ENCODE assay signal across 9 cellular contexts in genomic region chr3:64445318-64446300, GRCh38.
DNase-seq lines count a peak whose midpoint lies in the region; ATAC-seq and TF ChIP-seq lines count a peak whose summit lies in the region.
"Had no signal": no experiment of that assay in that cellular context is flagged by ENCODE, and none has a peak within 500 bp of the region (broad histone marks: within the 10 kb centered on the region; RNA-seq: fewer than 3 reads in every experiment).

No MANE protein-coding gene starts in this region.

- peaks cover 82% of the 10 kb centered on the region for H3K27me3 Mint-ChIP-seq in CD4-positive, alpha-beta T cell

- no peaks in the 10 kb centered on the region for H3K9me3 ChIP-seq in HCT116 (ENCODE audit: control insufficient read depth in 1 of 2, insufficient read depth in 1 of 2, low read depth in 1 of 2, low read length in 2 of 2)
- no peaks in the 10 kb centered on the region for H3K9me3 ChIP-seq in spleen
- H3K9me3 ChIP-seq in CD4-positive, alpha-beta T cell (ENCODE audit: control insufficient read depth, low read length) = no peaks in the 10 kb centered on the region

- TF ChIP-seq RAD21 in HCT116 (IDR thresholded peaks at IDR 0.05; ENCODE audit: low read depth) = no peak

- no peaks in the 10 kb centered on the region for H3K9me2 ChIP-seq in HCT116 (ENCODE audit: insufficient read depth)

- intact Hi-C loops in HCT116 (cut with micrococcal nuclease) = no loop called here
- intact Hi-C loops in spleen (cut with DNase I; ENCODE audit: low total_unique reads) = no loop called here
- intact Hi-C loops in CD4-positive, alpha-beta T cell (cut with DNase I, micrococcal nuclease) = no loop called here

- DNase-seq in HCT116 (ENCODE audit: low read depth, low spot score) = no peak
- DNase-seq in iPS DF 4.7 (ENCODE audit: extremely low read depth, low spot score) = peak; percentile 19
- DNase-seq in spleen = no peak
- no peak for DNase-seq in CD4-positive, alpha-beta T cell
- no peak for DNase-seq in inferior parietal cortex (ENCODE audit: extremely low spot score)
- DNase-seq: NCI-H1436 had no signal

- H3K27ac ChIP-seq in HCT116 (ENCODE audit: low read depth, low read length) (no peak overlapping the region), spleen (no peak overlapping the region)
- no peak overlapping the region for H3K27ac ChIP-seq in CD4-positive, alpha-beta T cell (ENCODE audit: low read depth, low read length)

- no peak overlapping the region for H3K4me3 Mint-ChIP-seq in CD4-positive, alpha-beta T cell

- peak overlapping the region; percentile 16 to 35 for H3K4me3 ChIP-seq in HCT116 (replicated peaks in 1 of 2; ENCODE audit: low read depth in 1 of 2, low read length in 2 of 2)
- peak overlapping the region; percentile 77 for H3K4me3 ChIP-seq in WI38 (ENCODE audit: low read depth, low read length)
- H3K4me3 ChIP-seq in spleen = peak overlapping the region in 6 of 8 donors; percentile 22 to 58 (median 30)

- no peak for TF ChIP-seq POLR2A in HCT116 (IDR thresholded peaks at IDR 0.05; ENCODE audit: borderline replicate concordance, extremely low read depth, insufficient read depth, insufficient read length)
- TF ChIP-seq POLR2A in spleen (IDR thresholded peaks at IDR 0.05) = no peak

- no peak overlapping the region for H2AFZ ChIP-seq in HCT116 (ENCODE audit: low read depth, low read length, poor library complexity, severe bottlenecking)

- H3K27me3 ChIP-seq in HCT116 (ENCODE audit: insufficient read depth, low read length) = peaks cover 69% of the 10 kb centered on the region
- H3K27me3 ChIP-seq in spleen (replicated peaks in 1 of 7) = peaks cover 0 to 86% (median 30%) of the 10 kb centered on the region in 7 donors
- H3K27me3 ChIP-seq in CD4-positive, alpha-beta T cell (ENCODE audit: control insufficient read depth, insufficient read depth, low read length) = peaks cover 48% of the 10 kb centered on the region

- no peaks in the 10 kb centered on the region for H3K79me2 ChIP-seq in HCT116 (ENCODE audit: insufficient read depth, low read length)

- H3K36me3 ChIP-seq in HCT116 (ENCODE audit: control insufficient read depth in 1 of 2, insufficient read depth in 2 of 2, low read length in 2 of 2) = no peaks in the 10 kb centered on the region
- no peaks in the 10 kb centered on the region for H3K36me3 ChIP-seq in spleen

- peak; percentile 80 for ATAC-seq in HCT116
- ATAC-seq in GM19395 (IDR thresholded peaks at IDR 0.05; ENCODE audit: unreplicated experiment) = no peak
- ATAC-seq in CD4-positive, alpha-beta T cell (ENCODE audit: poor library complexity) = no peak
- no peak for ATAC-seq in GM19467 (IDR thresholded peaks at IDR 0.05; ENCODE audit: unreplicated experiment)

- no peak for TF ChIP-seq CTCF in HCT116 (IDR thresholded peaks at IDR 0.05 in 2 of 3, conservative IDR thresholded peaks at IDR 0.05 in 1 of 3; ENCODE audit: borderline replicate concordance in 1 of 3, insufficient read depth in 1 of 3, low read depth in 2 of 3, low read length in 2 of 3)
- TF ChIP-seq CTCF in WI38 (IDR thresholded peaks at IDR 0.05; ENCODE audit: low read depth, low read length) = no peak
- TF ChIP-seq CTCF in spleen (IDR thresholded peaks at IDR 0.05 in 8 of 11, conservative IDR thresholded peaks at IDR 0.05 in 3 of 11) = no peak
- TF ChIP-seq CTCF in CD4-positive, alpha-beta T cell (IDR thresholded peaks at IDR 0.05) = no peak

- 13 to 27% (median 22%) methylated on average over 21 to 51 of the region's 51 CpGs for WGBS in spleen, 5 donors

- H3K4me1 Mint-ChIP-seq in CD4-positive, alpha-beta T cell (ENCODE audit: low read depth) = no peaks in the 10 kb centered on the region

- H3K4me1 ChIP-seq in HCT116 (ENCODE audit: control insufficient read depth in 1 of 2, insufficient read depth in 2 of 2, low read length in 2 of 2) (peaks cover 2 to 5% of the 10 kb centered on the region in 2 experiments; a peak in 3 of 4 replicates), spleen (peaks cover 0 to 16% (median 4%) of the 10 kb centered on the region in 6 donors)

- H3K27ac Mint-ChIP-seq in CD4-positive, alpha-beta T cell = no peak overlapping the region

- no TSS peak for BruUV-seq in HCT116 (replicated peaks; lab: Mats Ljungman, UMichigan)

- RAD21 ChIA-PET in HCT116 (lab: Charles Lee; ENCODE audit: low non-redundant PET in 1 of 2, low total read pairs in 2 of 2, uncharacterized antibody in 2 of 2, unreplicated experiment in 2 of 2) = no interaction called here

- CTCF ChIA-PET in HCT116 (lab: Charles Lee) = interaction anchor here (1.4 kb wide), 1 partner anchor 18 kb away, joined by 4 read pairs; no protein-coding TSS in a partner anchor
- CTCF ChIA-PET in CD4-positive, alpha-beta T cell (lab: Charles Lee) = no interaction called here

- no peak overlapping the region for H3K9ac ChIP-seq in HCT116 (ENCODE audit: low read length)

- H3K9me3 Mint-ChIP-seq in CD4-positive, alpha-beta T cell = no peaks in the 10 kb centered on the region

- peak overlapping the region; percentile 60 for H3K4me2 ChIP-seq in HCT116 (ENCODE audit: low read length)

- no peaks in the 10 kb centered on the region for H3K36me3 Mint-ChIP-seq in CD4-positive, alpha-beta T cell (ENCODE audit: low read depth)

- no peaks in the 10 kb centered on the region for H4K20me1 ChIP-seq in HCT116 (ENCODE audit: insufficient read depth)

- POLR2A ChIA-PET in HCT116 (lab: Charles Lee) = no interaction called here
- POLR2A ChIA-PET in CD4-positive, alpha-beta T cell (lab: Charles Lee) = no interaction called here

TF ChIP-seq in HCT116, 20 proteins besides CTCF, POLR2A, EP300 and RAD21:
- TF ChIP-seq EZH2 (IDR thresholded peaks at IDR 0.05) (peak; percentile 81; the same call in 1 of the 2 replicates), POLR2AphosphoS5 (IDR thresholded peaks at IDR 0.05; ENCODE audit: low read depth, low read length) (no peak), ZFX (IDR thresholded peaks at IDR 0.05) (no peak), MAX (IDR thresholded peaks at IDR 0.05) (no peak), FOSL1 (IDR thresholded peaks at IDR 0.05; ENCODE audit: low read depth) (no peak), EZH2phosphoT487 (IDR thresholded peaks at IDR 0.05; ENCODE audit: borderline replicate concordance) (no peak), REST (IDR thresholded peaks at IDR 0.05; ENCODE audit: low read depth) (no peak)

Comparison
In these comparisons a context has a peak if more than half of its experiments do, and no peak if none do; other contexts are left out.
1. H3K4me3 ChIP-seq: peak in every context shown above with its lines; median percentile 77 in WI38; 30 in spleen; 26 in HCT116.